10 cellular contexts compared by ENCODE assay signal in the genomic region with DNA sequence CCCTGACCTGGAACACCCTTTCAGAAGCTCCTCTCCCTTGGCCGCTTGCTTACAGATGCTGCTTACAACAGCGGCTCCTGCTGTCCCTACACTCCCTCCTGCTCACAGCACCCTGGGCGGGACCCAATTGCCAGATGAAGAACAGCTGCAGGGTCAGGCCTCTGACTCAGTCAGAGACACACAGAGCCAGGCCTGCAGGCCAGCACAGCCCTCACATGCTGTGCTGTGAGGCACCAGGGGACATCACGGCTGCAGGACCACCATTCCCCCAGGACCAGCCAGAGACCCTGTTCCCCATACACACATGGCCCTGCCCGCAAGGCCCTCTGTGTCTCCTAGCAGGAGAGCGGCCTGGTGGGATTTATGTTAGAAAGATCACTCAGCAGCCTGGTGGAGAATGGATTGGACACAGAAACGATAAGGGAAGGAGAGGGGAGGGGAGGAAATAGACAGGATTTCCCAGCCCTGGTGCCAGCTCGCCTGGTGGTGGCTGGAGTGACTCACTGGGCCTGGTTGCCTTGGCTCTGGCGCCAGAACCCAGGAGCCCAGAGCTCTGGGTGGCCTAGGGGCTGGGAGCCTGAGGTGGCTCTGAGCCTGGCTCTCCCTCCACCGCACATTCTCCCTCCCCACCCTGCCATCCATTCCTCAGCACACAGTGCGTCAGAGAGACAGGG. TPM values are rescaled to one million over a fixed set of nuclear protein-coding genes. Genes with fewer than 3 reads are reported as not detected.
DNase-seq lines count a peak whose midpoint lies in the region; ATAC-seq lines count a peak whose summit lies in the region.
"Had no signal": no experiment of that assay in that cellular context is flagged by ENCODE, and none has a peak within 500 bp of the region (broad histone marks: within the 10 kb centered on the region; RNA-seq: fewer than 3 reads in every experiment).

No MANE protein-coding gene starts in this region.

- DNase-seq in activated T-cell treated with anti-CD3 and anti-CD28 coated beads, Interleukin-2, amount 50 U/mL, for 1 hour = peak; percentile 17
- DNase-seq in activated T-cell treated with anti-CD3 and anti-CD28 coated beads for 4 hours (no peak), amniotic stem cell (lab: John Stamatoyannopoulos, UW) (peak; percentile 91), left cardiac atrium (peak; percentile 85), renal cortical epithelial cell (ENCODE audit: low read depth) (peak; percentile 74)
- no peak for DNase-seq in activated CD4-positive, CD25-positive, alpha-beta regulatory T cell (lab: John Stamatoyannopoulos, UW)

- intact Hi-C loops in left cardiac atrium (cut with DNase I) = no loop called here

- ATAC-seq in left cardiac atrium (peak; percentile 93 to 97), GM21529 (IDR thresholded peaks at IDR 0.05; ENCODE audit: unreplicated experiment) (no peak), HG02759 (IDR thresholded peaks at IDR 0.05; ENCODE audit: unreplicated experiment) (no peak)
- ATAC-seq: CD8-positive, alpha-beta T cell had no signal

RNA-seq across cellular contexts. Expression of a gene that starts 6.7 kb away (rescaled TPM):
- total RNA-seq in left cardiac atrium = 1 to 10 TPM; 5.6 to 5.9 TPM
- total RNA-seq in renal cortical epithelial cell = 3.8 and 19.4 TPM in 2 replicates

RNA-seq across cellular contexts. Expression of a gene that starts 29.2 kb away (rescaled TPM):
- total RNA-seq in left cardiac atrium (under 1 TPM in 1 of 2 donors, not detected in 1; 0.97 TPM), renal cortical epithelial cell (0.50 TPM in 1 of 2 replicates, not detected in the other)
- total RNA-seq: T-helper 2 cell treated with Interferon-gamma antibody and Interleukin-4, amounts not matched to agents 100 ng/mL and 5 ng/mL, for 36 hours had no signal

RNA-seq across cellular contexts. Expression of a gene that starts 39.3 kb away (rescaled TPM):
- total RNA-seq in left cardiac atrium = not detected
- not detected in 2 replicates for total RNA-seq in renal cortical epithelial cell
- total RNA-seq: CD8-positive, alpha-beta T cell; T-helper 2 cell treated with Interferon-gamma antibody and Interleukin-4, amounts not matched to agents 100 ng/mL and 5 ng/mL, for 36 hours had no signal

RNA-seq across cellular contexts. Expression of a gene that starts 54.6 kb away (rescaled TPM):
- total RNA-seq in left cardiac atrium (10 to 100 TPM in 1 of 2 donors, 1 to 10 TPM in 1; 7.5 to 11.1 TPM), renal cortical epithelial cell (0.35 and 1.2 TPM in 2 replicates)

Comparison
In these comparisons a context has a peak if more than half of its experiments do, and no peak if none do; other contexts are left out.
1. DNase-seq: peak in activated T-cell treated with anti-CD3 and anti-CD28 coated beads, Interleukin-2, amount 50 U/mL, for 1 hour (single experiment), amniotic stem cell (single experiment), left cardiac atrium (single experiment) and renal cortical epithelial cell (single experiment); none in activated T-cell treated with anti-CD3 and anti-CD28 coated beads for 4 hours (single experiment) and activated CD4-positive, CD25-positive, alpha-beta regulatory T cell (0 of 4).
2. ATAC-seq: peak in left cardiac atrium (2 of 2); none in GM21529 (single experiment) and HG02759 (single experiment).